ENCODE assay signal across 26 cellular contexts in genomic region chr7:121344497-121344896, GRCh38. TPM values are rescaled to one million over a fixed set of nuclear protein-coding genes. Genes with fewer than 3 reads are reported as not detected.
DNase-seq lines count a peak whose midpoint lies in the region; ATAC-seq, FAIRE-seq and TF ChIP-seq lines count a peak whose summit lies in the region.
"Had no signal": no experiment of that assay in that cellular context is flagged by ENCODE, and none has a peak within 500 bp of the region (broad histone marks: within the 10 kb centered on the region; RNA-seq: fewer than 3 reads in every experiment).

No MANE protein-coding gene starts in this region.

- no peak overlapping the region for H2BK120ac ChIP-seq in mesenchymal stem cell (ENCODE audit: low read depth, low read length)

- H4K91ac ChIP-seq in mesenchymal stem cell (ENCODE audit: low read length): peak overlapping the region; percentile 68

- peaks cover 0 to under 1% (median 0%) of the 10 kb centered on the region in 11 experiments; a peak in 2 of 22 replicates for H4K20me1 ChIP-seq in BLaER1 treated with 17β-estradiol and CSF1 and Interleukin-3, amounts not matched to agents 10 nM and 100 nM
- no peaks in the 10 kb centered on the region for H4K20me1 ChIP-seq in K562 (replicated peaks; ENCODE audit: control insufficient read depth, insufficient read depth, low read length)

- CTCF ChIA-PET in K562 (lab: Yijun Ruan, JAX; ENCODE audit: low intra/inter-chr PET ratio): no interaction called here

- no peak overlapping the region for H3K9ac ChIP-seq in BLaER1 treated with 17β-estradiol and CSF1 and Interleukin-3, amounts not matched to agents 10 nM and 100 nM
- H3K9ac ChIP-seq in K562 (ENCODE audit: insufficient read depth in 1 of 2, low read depth in 2 of 2, low read length in 2 of 2): no peak overlapping the region
- no peak overlapping the region for H3K9ac ChIP-seq in mesenchymal stem cell (ENCODE audit: low read length)

- H3K27ac ChIP-seq in BLaER1 treated with 17β-estradiol and CSF1 and Interleukin-3, amounts not matched to agents 10 nM and 100 nM: peak overlapping the region in 8 of 11 experiments; percentile 9 to 63 (median 39); a peak in 12 of 22 replicates
- no peak overlapping the region for H3K27ac ChIP-seq in K562 (ENCODE audit: extremely low read depth, low read depth, low read length)
- no peak overlapping the region for H3K27ac ChIP-seq in mesenchymal stem cell (ENCODE audit: low read length, poor library complexity, severe bottlenecking)
- H3K27ac ChIP-seq in upper lobe of right lung: no peak overlapping the region
- H3K27ac ChIP-seq: SJSA1 had no signal

- H3K23ac ChIP-seq in mesenchymal stem cell (ENCODE audit: low read length in 2 of 2): no peak overlapping the region

- no peak for DNase-seq in K562 (ENCODE audit: extremely low read depth in 1 of 4, low spot score in 3 of 4)
- no peak for DNase-seq in mesenchymal stem cell
- DNase-seq in NCI-H1694 (lab: John Stamatoyannopoulos, UW): no peak
- DNase-seq in upper lobe of right lung: no peak
- DNase-seq: 8988T; ACHN; CD4-positive, CD25-positive, alpha-beta regulatory T cell; KBM-7; MV-4-11; NCI-H1105 treated with DMSO at 0.1 percent for 48 hours; NCI-H146; NCI-H2029; NCI-H446 treated with DMSO at 0.1 percent for 48 hours; NCI-H526; NCI-H82; Right ventricle myocardium superior; RPMI8226 had no signal

- POLR2A ChIA-PET in K562 (lab: Yijun Ruan, JAX): no interaction called here

- 35% methylated on average over 1 of the region's 1 CpG for WGBS in K562 (ENCODE audit: insufficient coverage, low coverage, missing lambda C conversion rate)
- 93% methylated on average over 1 of the region's 1 CpG for WGBS in mesenchymal stem cell

- no peak overlapping the region for H2AFZ ChIP-seq in K562 (ENCODE audit: low read depth, low read length)
- H2AFZ ChIP-seq in mesenchymal stem cell (ENCODE audit: low read depth, low read length): no peak overlapping the region

- H3K4me2 ChIP-seq in BLaER1 treated with 17β-estradiol and CSF1 and Interleukin-3, amounts not matched to agents 10 nM and 100 nM: peak overlapping the region in 3 of 11 experiments; percentile 12 to 54 (median 30); a peak in 4 of 22 replicates
- no peak overlapping the region for H3K4me2 ChIP-seq in K562 (ENCODE audit: insufficient read depth, low read length)
- no peak overlapping the region for H3K4me2 ChIP-seq in mesenchymal stem cell (ENCODE audit: low read length, poor library complexity, severe bottlenecking)

- no peak overlapping the region for H3K4ac ChIP-seq in mesenchymal stem cell (ENCODE audit: low read depth in 1 of 2, low read length in 2 of 2)

- H3K4me1 ChIP-seq in BLaER1 treated with 17β-estradiol and CSF1 and Interleukin-3, amounts not matched to agents 10 nM and 100 nM: peaks cover 0 to 40% (median 29%) of the 10 kb centered on the region in 10 experiments; a peak in 16 of 20 replicates
- H3K4me1 ChIP-seq in K562 (replicated peaks in 1 of 2; ENCODE audit: control insufficient read depth in 2 of 2, insufficient read depth in 2 of 2, low read length in 2 of 2) (no peaks in the 10 kb centered on the region), mesenchymal stem cell (ENCODE audit: control insufficient read depth, insufficient read depth, low read depth, low read length) (peaks cover 4% of the 10 kb centered on the region), upper lobe of right lung (no peaks in the 10 kb centered on the region)
- H3K4me1 ChIP-seq: SJSA1 had no signal

- intact Hi-C loops in K562 (cut with micrococcal nuclease) (no loop called here), upper lobe of right lung (cut with DNase I) (no loop called here)

- peak overlapping the region; percentile 12 for H3K27ac Mint-ChIP-seq in stimulated activated memory B cell treated with anti-CD40 and anti-IgM and Interleukin-4, amounts not matched to agents 10 μg/mL and 1 μg/mL and 100 μg/mL, for 72 hours
- H3K27ac Mint-ChIP-seq: CD4-positive, CD25-positive, alpha-beta regulatory T cell had no signal

- in situ Hi-C loops in K562 (cut with MboI): no loop called here

- no peaks in the 10 kb centered on the region for H3K9me1 ChIP-seq in K562 (ENCODE audit: control insufficient read depth, insufficient read depth, low read length)

- TF ChIP-seq EP300 in K562 (IDR thresholded peaks at IDR 0.05; ENCODE audit: low read length): no peak

- TF ChIP-seq POLR2A in K562 (conservative IDR thresholded peaks at IDR 0.05): no peak

- no TSS peak for BruUV-seq in K562 (replicated peaks; lab: Mats Ljungman, UMichigan)

- TF ChIP-seq CTCF in K562 (IDR thresholded peaks at IDR 0.05 in 2 of 3, conservative IDR thresholded peaks at IDR 0.05 in 1 of 3; ENCODE audit: insufficient read depth in 2 of 3, low read depth in 1 of 3, low read length in 3 of 3) (no peak), upper lobe of right lung (IDR thresholded peaks at IDR 0.05) (no peak)

- ATAC-seq in K562: peak; percentile 43; the same call in 1 of the 3 replicates
- no peak for ATAC-seq in stimulated activated memory B cell treated with anti-CD40 and anti-IgM and Interleukin-4, amounts not matched to agents 10 μg/mL and 1 μg/mL and 100 μg/mL, for 72 hours
- no peak for ATAC-seq in upper lobe of right lung
- ATAC-seq in GM21367 (IDR thresholded peaks at IDR 0.05; ENCODE audit: unreplicated experiment): no peak
- no peak for ATAC-seq in HG02763 (IDR thresholded peaks at IDR 0.05; ENCODE audit: unreplicated experiment)
- ATAC-seq: HepG2 had no signal

- no peak overlapping the region for H2BK15ac ChIP-seq in mesenchymal stem cell (ENCODE audit: low read depth, poor library complexity, severe bottlenecking)

- no peak overlapping the region for H3K18ac ChIP-seq in mesenchymal stem cell (ENCODE audit: low read depth in 1 of 2, low read length in 2 of 2)

- no peak overlapping the region for H2BK12ac ChIP-seq in mesenchymal stem cell (ENCODE audit: low read length in 2 of 2)

- no peaks in the 10 kb centered on the region for H3K79me1 ChIP-seq in mesenchymal stem cell (replicated peaks; ENCODE audit: low read length, poor library complexity, severe bottlenecking)

- peaks cover 46% of the 10 kb centered on the region for H3K36me3 Mint-ChIP-seq in stimulated activated memory B cell treated with anti-CD40 and anti-IgM and Interleukin-4, amounts not matched to agents 10 μg/mL and 1 μg/mL and 100 μg/mL, for 72 hours
- H3K36me3 Mint-ChIP-seq: CD4-positive, CD25-positive, alpha-beta regulatory T cell had no signal

- H3K79me2 ChIP-seq in K562 (ENCODE audit: control insufficient read depth, insufficient read depth, low read length): no peaks in the 10 kb centered on the region

- H3K4me1 Mint-ChIP-seq in stimulated activated memory B cell treated with anti-CD40 and anti-IgM and Interleukin-4, amounts not matched to agents 10 μg/mL and 1 μg/mL and 100 μg/mL, for 72 hours: peaks cover 29% of the 10 kb centered on the region

- H3K4me3 ChIP-seq in BLaER1 treated with 17β-estradiol and CSF1 and Interleukin-3, amounts not matched to agents 10 nM and 100 nM: no peak overlapping the region
- H3K4me3 ChIP-seq in K562: no peak overlapping the region
- H3K4me3 ChIP-seq in mesenchymal stem cell (ENCODE audit: insufficient read depth in 1 of 2, low read depth in 1 of 2, low read length in 2 of 2): no peak overlapping the region
- no peak overlapping the region for H3K4me3 ChIP-seq in upper lobe of right lung
- H3K4me3 ChIP-seq: SJSA1 had no signal

- H3K14ac ChIP-seq in mesenchymal stem cell (ENCODE audit: low read length in 2 of 2): no peak overlapping the region

- H3K9me3 Mint-ChIP-seq in stimulated activated memory B cell treated with anti-CD40 and anti-IgM and Interleukin-4, amounts not matched to agents 10 μg/mL and 1 μg/mL and 100 μg/mL, for 72 hours: no peaks in the 10 kb centered on the region
- H3K9me3 Mint-ChIP-seq: CD4-positive, CD25-positive, alpha-beta regulatory T cell had no signal

- no peak overlapping the region for H3K4me3 Mint-ChIP-seq in stimulated activated memory B cell treated with anti-CD40 and anti-IgM and Interleukin-4, amounts not matched to agents 10 μg/mL and 1 μg/mL and 100 μg/mL, for 72 hours
- H3K4me3 Mint-ChIP-seq: CD4-positive, CD25-positive, alpha-beta regulatory T cell had no signal

- H2BK5ac ChIP-seq in mesenchymal stem cell (ENCODE audit: low read depth, low read length, poor library complexity, severe bottlenecking): no peak overlapping the region

- peaks cover 14 to 44% (median 26%) of the 10 kb centered on the region in 11 experiments; a peak in 18 of 22 replicates for H3K36me3 ChIP-seq in BLaER1 treated with 17β-estradiol and CSF1 and Interleukin-3, amounts not matched to agents 10 nM and 100 nM
- H3K36me3 ChIP-seq in K562 (ENCODE audit: control insufficient read depth, insufficient read depth, low read length): peaks cover 4% of the 10 kb centered on the region; the same call in 1 of the 3 replicates
- H3K36me3 ChIP-seq in mesenchymal stem cell (ENCODE audit: control insufficient read depth in 1 of 2, insufficient read depth in 2 of 2, low read depth in 1 of 2, low read length in 2 of 2): peaks cover 0 to 24% of the 10 kb centered on the region in 2 experiments
- H3K36me3 ChIP-seq in upper lobe of right lung: peaks cover 6% of the 10 kb centered on the region

- peaks cover 0 to 2% (median 0%) of the 10 kb centered on the region in 11 experiments; a peak in 3 of 22 replicates for H3K27me3 ChIP-seq in BLaER1 treated with 17β-estradiol and CSF1 and Interleukin-3, amounts not matched to agents 10 nM and 100 nM
- H3K27me3 ChIP-seq in K562 (ENCODE audit: control insufficient read depth in 2 of 2, insufficient read depth in 2 of 2, low read length in 2 of 2): no peaks in the 10 kb centered on the region
- H3K27me3 ChIP-seq in mesenchymal stem cell (ENCODE audit: control insufficient read depth in 1 of 2, insufficient read depth in 1 of 2, low read length in 2 of 2): no peaks in the 10 kb centered on the region
- H3K27me3 ChIP-seq in upper lobe of right lung: no peaks in the 10 kb centered on the region
- H3K27me3 ChIP-seq: SJSA1 had no signal

- H3K27me3 Mint-ChIP-seq in stimulated activated memory B cell treated with anti-CD40 and anti-IgM and Interleukin-4, amounts not matched to agents 10 μg/mL and 1 μg/mL and 100 μg/mL, for 72 hours: no peaks in the 10 kb centered on the region
- H3K27me3 Mint-ChIP-seq: CD4-positive, CD25-positive, alpha-beta regulatory T cell had no signal

- no peak for TF ChIP-seq RAD21 in K562 (CRISPR knock-in tag; conservative IDR thresholded peaks at IDR 0.05 in 1 of 2, IDR thresholded peaks at IDR 0.05 in 1 of 2)

- peak overlapping the region; percentile 41 for H4K8ac ChIP-seq in mesenchymal stem cell (ENCODE audit: low read length)

- FAIRE-seq in K562 (lab: Jason Lieb, UNC): no peak
- FAIRE-seq: H54, HepG2 had no signal

- H3K9me3 ChIP-seq in BLaER1 treated with 17β-estradiol and CSF1 and Interleukin-3, amounts not matched to agents 10 nM and 100 nM (replicated peaks in 1 of 11): no peaks in the 10 kb centered on the region
- H3K9me3 ChIP-seq in K562 (replicated peaks; ENCODE audit: control insufficient read depth, insufficient read depth, low read depth, low read length) (no peaks in the 10 kb centered on the region), mesenchymal stem cell (ENCODE audit: control insufficient read depth, low read length) (no peaks in the 10 kb centered on the region), upper lobe of right lung (no peaks in the 10 kb centered on the region)
- H3K9me3 ChIP-seq: SJSA1 had no signal

- no peak overlapping the region for H2AK5ac ChIP-seq in mesenchymal stem cell (ENCODE audit: low read length, severe bottlenecking)

RNA-seq across cellular contexts. Expression of gene WNT16, which starts 15.7 kb away (rescaled TPM):
- not detected in 2 replicates for total RNA-seq in K562 (2011; cell fraction: chromatin; rRNA removed; ENCODE audit: low replicate concordance)
- total RNA-seq in K562 (2011; cell fraction: nucleolus; rRNA removed): not detected in 2 replicates
- total RNA-seq in K562 (2011; cell fraction: nucleoplasm; rRNA removed): not detected in 2 replicates
- total RNA-seq in K562 (2014; rRNA removed): not detected in 2 replicates
- not detected in 2 replicates for total RNA-seq in K562 (2014; rRNA removed; fragmentation: Illumina TruSeq; extraction: Trizol)
- total RNA-seq in K562 (2015; rRNA removed; fragmentation: Illumina TruSeq; extraction: Trizol): not detected in 2 replicates
- total RNA-seq in K562 (2021): not detected in 2 replicates
- polyA plus RNA-seq in K562 (2011; rRNA removed): not detected in 2 replicates
- not detected in 2 replicates for polyA plus RNA-seq in K562 (2011; cell fraction: cytosol; rRNA removed)
- polyA plus RNA-seq in K562 (2011; cell fraction: nucleus; rRNA removed): not detected in 2 replicates
- 0.05 and 0.15 TPM in 2 replicates for polyA plus RNA-seq in K562 (2012)
- polyA plus RNA-seq in K562 (2014; fragmentation: Illumina TruSeq; extraction: Trizol): not detected in 2 replicates
- polyA plus RNA-seq in K562 (2014; fragmentation: Nextera tagmentation; extraction: Ambion mirVana): under 1 TPM; 0.06 to 0.07 TPM
- not detected in 2 replicates for polyA plus RNA-seq in K562 (2014; rRNA removed)
- polyA minus RNA-seq in K562 (2011; rRNA and poly(A)+ RNA removed): not detected in 2 replicates
- not detected in 2 replicates for polyA minus RNA-seq in K562 (2011; cell fraction: cytosol; rRNA and poly(A)+ RNA removed)
- not detected in 2 replicates for polyA minus RNA-seq in K562 (2011; cell fraction: nucleus; rRNA and poly(A)+ RNA removed)
- 0.73 TPM for polyA plus RNA-seq in mesenchymal stem cell (2013, experiment 1 of 2)
- polyA plus RNA-seq in mesenchymal stem cell (2013, experiment 2 of 2): 0.85 TPM
- not detected for total RNA-seq in upper lobe of right lung
- total RNA-seq: CD4-positive, CD25-positive, alpha-beta regulatory T cell; HepG2; HT1080; MCF 10A; Right ventricle myocardium superior; SJSA1 had no signal
- polyA plus RNA-seq: HepG2 had no signal

RNA-seq across cellular contexts. Expression of gene FAM3C, which starts 51.6 kb away (rescaled TPM):
- 26.3 and 87.3 TPM in 2 replicates for total RNA-seq in K562 (2011; cell fraction: chromatin; rRNA removed; ENCODE audit: low replicate concordance)
- 13.7 and 17.5 TPM in 2 replicates for total RNA-seq in K562 (2011; cell fraction: nucleolus; rRNA removed)
- total RNA-seq in K562 (2011; cell fraction: nucleoplasm; rRNA removed): 43.6 and 70.5 TPM in 2 replicates
- total RNA-seq in K562 (2014; rRNA removed): 24.7 and 36.2 TPM in 2 replicates
- 30.0 and 34.6 TPM in 2 replicates for total RNA-seq in K562 (2014; rRNA removed; fragmentation: Illumina TruSeq; extraction: Trizol)
- total RNA-seq in K562 (2015; rRNA removed; fragmentation: Illumina TruSeq; extraction: Trizol): 26.9 and 27.2 TPM in 2 replicates
- 30.2 and 30.7 TPM in 2 replicates for total RNA-seq in K562 (2021)
- polyA plus RNA-seq in K562 (2011; rRNA removed): 21.2 and 37.2 TPM in 2 replicates
- polyA plus RNA-seq in K562 (2011; cell fraction: cytosol; rRNA removed): 3.3 and 9.0 TPM in 2 replicates
- 15.5 and 18.9 TPM in 2 replicates for polyA plus RNA-seq in K562 (2011; cell fraction: nucleus; rRNA removed)
- polyA plus RNA-seq in K562 (2012): 33.9 and 36.5 TPM in 2 replicates
- polyA plus RNA-seq in K562 (2014; fragmentation: Illumina TruSeq; extraction: Trizol): 33.5 and 40.5 TPM in 2 replicates
- 10 to 100 TPM; 10.6 to 13.1 TPM for polyA plus RNA-seq in K562 (2014; fragmentation: Nextera tagmentation; extraction: Ambion mirVana)
- 36.7 and 42.6 TPM in 2 replicates for polyA plus RNA-seq in K562 (2014; rRNA removed)
- polyA minus RNA-seq in K562 (2011; rRNA and poly(A)+ RNA removed): 25.7 and 29.3 TPM in 2 replicates
- 5.5 and 7.5 TPM in 2 replicates for polyA minus RNA-seq in K562 (2011; cell fraction: cytosol; rRNA and poly(A)+ RNA removed)
- polyA minus RNA-seq in K562 (2011; cell fraction: nucleus; rRNA and poly(A)+ RNA removed): 38.0 and 55.6 TPM in 2 replicates
- 63.2 TPM for polyA plus RNA-seq in mesenchymal stem cell (2013, experiment 1 of 2)
- 59.6 TPM for polyA plus RNA-seq in mesenchymal stem cell (2013, experiment 2 of 2)
- 51.4 TPM for total RNA-seq in upper lobe of right lung

Comparison
In these comparisons a context has a peak if more than half of its experiments do, and no peak if none do; other contexts are left out.
1. H3K27ac ChIP-seq: peak in BLaER1 treated with 17β-estradiol and CSF1 and Interleukin-3, amounts not matched to agents 10 nM and 100 nM (8 of 11); none in K562 (single experiment), mesenchymal stem cell (single experiment) and upper lobe of right lung (single experiment).